ENCODE assay signal across 6 cellular contexts in genomic region chr6:41073968-41074691, GRCh38.
DNase-seq lines count a peak whose midpoint lies in the region; ATAC-seq and TF ChIP-seq lines count a peak whose summit lies in the region.

No MANE protein-coding gene starts in this region.

- H3K4me1 Mint-ChIP-seq in stimulated activated memory B cell treated with anti-CD40 and anti-IgM and Interleukin-4, amounts not matched to agents 10 μg/mL and 1 μg/mL and 100 μg/mL, for 72 hours: peaks cover 48% of the 10 kb centered on the region

- H3K36me3 Mint-ChIP-seq in stimulated activated memory B cell treated with anti-CD40 and anti-IgM and Interleukin-4, amounts not matched to agents 10 μg/mL and 1 μg/mL and 100 μg/mL, for 72 hours: peaks cover 15% of the 10 kb centered on the region

- H3K9me3 Mint-ChIP-seq in stimulated activated memory B cell treated with anti-CD40 and anti-IgM and Interleukin-4, amounts not matched to agents 10 μg/mL and 1 μg/mL and 100 μg/mL, for 72 hours: no peaks in the 10 kb centered on the region

- DNase-seq in DMS 273 treated with DMSO at 0.1 percent for 48 hours (lab: John Stamatoyannopoulos, UW): peak; percentile 15
- peak; percentile 24 for DNase-seq in NCI-H526 treated with DMSO at 0.1 percent for 48 hours (lab: John Stamatoyannopoulos, UW)
- peak; percentile 51 to 61 for DNase-seq in erythroblast (lab: John Stamatoyannopoulos, UW)
- no peak for DNase-seq in stimulated activated CD8-positive, alpha-beta memory T cell treated with anti-CD3 and anti-CD28 coated beads, Interleukin-4, amount 100 ng/mL, for 48 hours

- H3K27me3 Mint-ChIP-seq in stimulated activated memory B cell treated with anti-CD40 and anti-IgM and Interleukin-4, amounts not matched to agents 10 μg/mL and 1 μg/mL and 100 μg/mL, for 72 hours: no peaks in the 10 kb centered on the region

- peak overlapping the region; percentile 97 for H3K27ac Mint-ChIP-seq in stimulated activated memory B cell treated with anti-CD40 and anti-IgM and Interleukin-4, amounts not matched to agents 10 μg/mL and 1 μg/mL and 100 μg/mL, for 72 hours

- no peak for TF ChIP-seq POLR2A in erythroblast (IDR thresholded peaks at IDR 0.05; ENCODE audit: low read length)

- H3K4me3 Mint-ChIP-seq in stimulated activated memory B cell treated with anti-CD40 and anti-IgM and Interleukin-4, amounts not matched to agents 10 μg/mL and 1 μg/mL and 100 μg/mL, for 72 hours: peak overlapping the region; percentile 92

- no peak for ATAC-seq in stimulated activated memory B cell treated with anti-CD40 and anti-IgM and Interleukin-4, amounts not matched to agents 10 μg/mL and 1 μg/mL and 100 μg/mL, for 72 hours
- ATAC-seq in HG02973 (IDR thresholded peaks at IDR 0.05; ENCODE audit: unreplicated experiment): no peak
